17 cellular contexts compared by ENCODE assay signal in genomic region chr20:38085031-38085430, GRCh38. TPM values are rescaled to one million over a fixed set of nuclear protein-coding genes. Genes with fewer than 3 reads are reported as not detected.
DNase-seq lines count a peak whose midpoint lies in the region; ATAC-seq and TF ChIP-seq lines count a peak whose summit lies in the region.
"Had no signal": no experiment of that assay in that cellular context is flagged by ENCODE, and none has a peak within 500 bp of the region (broad histone marks: within the 10 kb centered on the region; RNA-seq: fewer than 3 reads in every experiment).

No MANE protein-coding gene starts in this region.

- no peaks in the 10 kb centered on the region for H3K27me3 Mint-ChIP-seq in activated naive CD4-positive, alpha-beta T cell treated with anti-CD3 and anti-CD28 coated beads, Interleukin-2, amount 50 U/mL, for 24 hours
- H3K27me3 Mint-ChIP-seq in nephron (ENCODE audit: low read depth), result no peaks in the 10 kb centered on the region
- H3K27me3 Mint-ChIP-seq in activated CD4-positive, alpha-beta T cell treated with anti-CD3 and anti-CD28 coated beads, Interleukin-2, amount 10 ng/mL, durations not matched to agents 24 days and 14 days, result no peaks in the 10 kb centered on the region

- no peak for TF ChIP-seq CTCF in nephron (IDR thresholded peaks at IDR 0.05; ENCODE audit: unreplicated experiment in 3 of 3)

- peaks cover 14% of the 10 kb centered on the region for H3K4me1 Mint-ChIP-seq in activated naive CD4-positive, alpha-beta T cell treated with anti-CD3 and anti-CD28 coated beads, Interleukin-2, amount 50 U/mL, for 24 hours
- peaks cover 39% of the 10 kb centered on the region for H3K4me1 Mint-ChIP-seq in nephron
- no peaks in the 10 kb centered on the region for H3K4me1 Mint-ChIP-seq in activated CD4-positive, alpha-beta T cell treated with anti-CD3 and anti-CD28 coated beads, Interleukin-2, amount 10 ng/mL, durations not matched to agents 24 days and 14 days
- H3K4me1 Mint-ChIP-seq: endodermal cell had no signal

- H3K27ac ChIP-seq in urinary bladder (ENCODE audit: low read depth), result peak overlapping the region; percentile 18

- no peaks in the 10 kb centered on the region for H3K9me3 Mint-ChIP-seq in activated naive CD4-positive, alpha-beta T cell treated with anti-CD3 and anti-CD28 coated beads, Interleukin-2, amount 50 U/mL, for 24 hours
- peaks cover 13% of the 10 kb centered on the region for H3K9me3 Mint-ChIP-seq in nephron
- H3K9me3 Mint-ChIP-seq in activated CD4-positive, alpha-beta T cell treated with anti-CD3 and anti-CD28 coated beads, Interleukin-2, amount 10 ng/mL, durations not matched to agents 24 days and 14 days, result no peaks in the 10 kb centered on the region
- H3K9me3 Mint-ChIP-seq: activated T-helper 1 cell treated with anti-CD3 and anti-CD28 coated beads, Interleukin-12 subunit alpha, Interleukin-12 subunit beta, Interleukin-2, Interleukin-4 antibody, amounts not matched to agents 30 ng/mL and 10 ng/mL and 1 ng/mL, durations not matched to agents 14 hours and 24 hours and 36 hours; endodermal cell had no signal

- no peak overlapping the region for H3K4me3 ChIP-seq in urinary bladder (ENCODE audit: low read depth, low read length)

- H3K4me1 ChIP-seq in urinary bladder (ENCODE audit: insufficient read depth), result peaks cover 2% of the 10 kb centered on the region

- no peak for DNase-seq in activated naive CD4-positive, alpha-beta T cell (lab: John Stamatoyannopoulos, UW)
- DNase-seq in Right ventricle myocardium superior (no peak), NCI-H1092 (lab: John Stamatoyannopoulos, UW) (no peak), posterior cingulate gyrus (no peak)
- DNase-seq in activated CD4-positive, alpha-beta T cell treated with anti-CD3 and anti-CD28 coated beads, Interleukin-2, amount 10 ng/mL, durations not matched to agents 24 days and 14 days, result no peak
- DNase-seq: ACHN; activated CD4-positive, alpha-beta T cell treated with anti-CD3 and anti-CD28 coated beads for 4 hours; endodermal cell; H7; kidney; NCI-H2107; nucleus accumbens; stimulated activated CD4-positive, alpha-beta T cell treated with anti-CD3 and anti-CD28 coated beads, Interleukin-15, amount 100 ng/mL, for 24 hours had no signal

- H3K27ac Mint-ChIP-seq in activated naive CD4-positive, alpha-beta T cell treated with anti-CD3 and anti-CD28 coated beads, Interleukin-2, amount 50 U/mL, for 24 hours, result peak overlapping the region; percentile 8
- H3K27ac Mint-ChIP-seq in nephron, result peak overlapping the region; percentile 32 to 65 (median 50)
- no peak overlapping the region for H3K27ac Mint-ChIP-seq in activated CD4-positive, alpha-beta T cell treated with anti-CD3 and anti-CD28 coated beads, Interleukin-2, amount 10 ng/mL, durations not matched to agents 24 days and 14 days
- H3K27ac Mint-ChIP-seq: activated T-helper 1 cell treated with anti-CD3 and anti-CD28 coated beads, Interleukin-12 subunit alpha, Interleukin-12 subunit beta, Interleukin-2, Interleukin-4 antibody, amounts not matched to agents 30 ng/mL and 10 ng/mL and 1 ng/mL, durations not matched to agents 14 hours and 24 hours and 36 hours had no signal

- H3K36me3 Mint-ChIP-seq in activated naive CD4-positive, alpha-beta T cell treated with anti-CD3 and anti-CD28 coated beads, Interleukin-2, amount 50 U/mL, for 24 hours, result peaks cover 27% of the 10 kb centered on the region
- H3K36me3 Mint-ChIP-seq in nephron (ENCODE audit: low read depth), result peaks cover 84% of the 10 kb centered on the region
- H3K36me3 Mint-ChIP-seq in activated CD4-positive, alpha-beta T cell treated with anti-CD3 and anti-CD28 coated beads, Interleukin-2, amount 10 ng/mL, durations not matched to agents 24 days and 14 days (ENCODE audit: low read depth), result peaks cover 70% of the 10 kb centered on the region

- peak; percentile 53 for ATAC-seq in Right ventricle myocardium superior (ENCODE audit: poor library complexity)

- 52% methylated on average over 9 of the region's 9 CpGs for WGBS in urinary bladder

- H3K36me3 ChIP-seq in urinary bladder (ENCODE audit: insufficient read depth), result no peaks in the 10 kb centered on the region

- H3K4me3 Mint-ChIP-seq in activated naive CD4-positive, alpha-beta T cell treated with anti-CD3 and anti-CD28 coated beads, Interleukin-2, amount 50 U/mL, for 24 hours, result no peak overlapping the region
- no peak overlapping the region for H3K4me3 Mint-ChIP-seq in nephron
- H3K4me3 Mint-ChIP-seq in activated CD4-positive, alpha-beta T cell treated with anti-CD3 and anti-CD28 coated beads, Interleukin-2, amount 10 ng/mL, durations not matched to agents 24 days and 14 days, result no peak overlapping the region
- H3K4me3 Mint-ChIP-seq: activated T-helper 1 cell treated with anti-CD3 and anti-CD28 coated beads, Interleukin-12 subunit alpha, Interleukin-12 subunit beta, Interleukin-2, Interleukin-4 antibody, amounts not matched to agents 30 ng/mL and 10 ng/mL and 1 ng/mL, durations not matched to agents 14 hours and 24 hours and 36 hours; endodermal cell had no signal

- intact Hi-C loops in Right ventricle myocardium superior (cut with DNase I) (no loop called here), posterior cingulate gyrus (cut with DNase I) (no loop called here)
- intact Hi-C loops in activated CD4-positive, alpha-beta T cell treated with anti-CD3 and anti-CD28 coated beads, Interleukin-2, amount 10 ng/mL, durations not matched to agents 24 days and 14 days (cut with micrococcal nuclease), result no loop called here

RNA-seq across cellular contexts. Expression of gene RPRD1B, which starts 51.5 kb away (rescaled TPM):
- total RNA-seq in Right ventricle myocardium superior (74.2 TPM), urinary bladder (85.2 TPM)
- polyA plus RNA-seq in urinary bladder, result 45.0 TPM
- total RNA-seq in activated CD4-positive, alpha-beta T cell treated with anti-CD3 and anti-CD28 coated beads, Interleukin-2, amount 10 ng/mL, durations not matched to agents 24 days and 14 days, result 49.8 and 51.2 TPM in 2 replicates

RNA-seq across cellular contexts. Expression of gene TTI1, which starts 51.8 kb away (rescaled TPM):
- total RNA-seq in Right ventricle myocardium superior, result 11.9 TPM
- 35.7 TPM for total RNA-seq in urinary bladder
- 13.3 TPM for polyA plus RNA-seq in urinary bladder
- 43.3 and 48.8 TPM in 2 replicates for total RNA-seq in activated CD4-positive, alpha-beta T cell treated with anti-CD3 and anti-CD28 coated beads, Interleukin-2, amount 10 ng/mL, durations not matched to agents 24 days and 14 days
